Comparison of ENCODE assay signal across 1 cellular context in the genomic region with DNA sequence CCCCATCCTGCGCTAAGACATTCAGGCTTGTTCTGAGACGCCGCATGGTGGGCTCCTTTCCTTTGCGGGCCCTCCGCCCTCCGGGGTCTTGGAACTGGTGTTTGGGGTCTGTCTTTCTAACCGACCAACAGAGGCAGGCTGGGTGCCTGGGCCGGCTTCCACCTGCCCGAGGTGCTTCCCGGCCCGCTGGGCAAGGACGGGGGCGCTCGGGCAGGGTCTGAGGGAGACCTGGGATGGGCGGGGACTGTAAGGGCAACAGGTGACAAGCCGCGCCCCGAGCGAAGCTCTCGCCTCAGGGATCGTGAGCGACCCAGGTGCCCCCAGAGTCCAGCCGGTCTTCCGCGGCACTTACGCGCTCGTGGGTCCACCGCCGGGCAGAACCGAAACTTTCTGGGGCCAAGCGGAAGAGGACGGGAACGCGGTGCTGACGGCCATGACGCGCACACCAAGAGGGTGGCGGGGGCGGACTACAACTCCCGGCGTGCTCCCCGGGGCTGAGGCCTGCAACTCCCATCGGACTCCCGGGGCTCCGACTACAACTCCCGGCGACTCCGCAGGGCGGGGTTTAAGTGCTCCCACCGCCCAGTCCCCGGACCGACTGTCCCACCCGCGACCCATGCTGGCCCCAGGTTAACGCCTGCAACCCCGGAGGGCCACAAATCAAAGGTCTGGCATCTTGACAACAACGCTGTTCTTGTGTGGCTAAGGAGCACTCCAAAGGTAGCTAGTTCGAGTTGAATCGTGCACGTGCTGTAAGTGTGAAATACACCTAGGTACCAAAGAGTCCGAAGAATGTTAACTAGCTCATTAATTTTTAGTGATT.
TF ChIP-seq lines count a peak whose summit lies in the region.

TSS of gene FYCO1 (minus strand) at position 455 of the 823 bp plus-strand sequence. CDS start 10,914 bp downstream, outside the sequence.

TF ChIP-seq in HEK293, 187 proteins besides CTCF, POLR2A, EP300 and RAD21 (continued from another document and continues in another):
- TF ChIP-seq REST (tag by site-specific recombination; IDR thresholded peaks at IDR 0.05) (0 out of 2 replicates have a peak, but pooled peaks have one; percentile 14), ZBTB17 (tag by site-specific recombination; IDR thresholded peaks at IDR 0.05) (peak; percentile 89), ZNF423 (tag by site-specific recombination; IDR thresholded peaks at IDR 0.05) (peak; percentile 21; the same call in 1 of the 2 replicates), IKZF3 (tag by site-specific recombination; IDR thresholded peaks at IDR 0.05) (no peak), ZSCAN23 (tag by site-specific recombination; IDR thresholded peaks at IDR 0.05) (no peak), ZNF341 (tag by site-specific recombination; IDR thresholded peaks at IDR 0.05; ENCODE audit: low read depth) (no peak), OVOL3 (tag by site-specific recombination; IDR thresholded peaks at IDR 0.05) (no peak), ZNF530 (tag by site-specific recombination; IDR thresholded peaks at IDR 0.05; ENCODE audit: low read depth) (no peak), ZNF777 (tag by site-specific recombination; IDR thresholded peaks at IDR 0.05; ENCODE audit: borderline replicate concordance) (no peak), ZNF843 (tag by site-specific recombination; IDR thresholded peaks at IDR 0.05) (no peak), ZNF362 (tag by site-specific recombination; IDR thresholded peaks at IDR 0.05) (no peak), TSHZ1 (tag by site-specific recombination; IDR thresholded peaks at IDR 0.05; ENCODE audit: borderline replicate concordance) (no peak), ZBTB11 (tag by site-specific recombination; conservative IDR thresholded peaks at IDR 0.05; ENCODE audit: low read depth) (peak; percentile 79; the same call in 1 of the 2 replicates), SP3 (tag by site-specific recombination; IDR thresholded peaks at IDR 0.05) (peak; percentile 87), ZBTB8A (tag by site-specific recombination; IDR thresholded peaks at IDR 0.05) (0 out of 2 replicates have a peak, but pooled peaks have one; percentile 27), ZNF473 (tag by site-specific recombination; IDR thresholded peaks at IDR 0.05) (no peak), ZNF391 (tag by site-specific recombination; IDR thresholded peaks at IDR 0.05; ENCODE audit: borderline replicate concordance, low read depth) (no peak), KLF10 (tag by site-specific recombination; IDR thresholded peaks at IDR 0.05) (no peak), ZBTB44 (tag by site-specific recombination; IDR thresholded peaks at IDR 0.05) (0 out of 2 replicates have a peak, but pooled peaks have one; percentile 32), PRDM2 (tag by site-specific recombination; IDR thresholded peaks at IDR 0.05; ENCODE audit: borderline replicate concordance) (no peak), MEIS1 (CRISPR knock-in tag; IDR thresholded peaks at IDR 0.05; ENCODE audit: borderline replicate concordance) (no peak), ZNF785 (tag by site-specific recombination; IDR thresholded peaks at IDR 0.05) (no peak), ZNF239 (tag by site-specific recombination; IDR thresholded peaks at IDR 0.05) (no peak), KLF8 (tag by site-specific recombination; IDR thresholded peaks at IDR 0.05) (peak; percentile 93)
- TF ChIP-seq, protein P1, sequence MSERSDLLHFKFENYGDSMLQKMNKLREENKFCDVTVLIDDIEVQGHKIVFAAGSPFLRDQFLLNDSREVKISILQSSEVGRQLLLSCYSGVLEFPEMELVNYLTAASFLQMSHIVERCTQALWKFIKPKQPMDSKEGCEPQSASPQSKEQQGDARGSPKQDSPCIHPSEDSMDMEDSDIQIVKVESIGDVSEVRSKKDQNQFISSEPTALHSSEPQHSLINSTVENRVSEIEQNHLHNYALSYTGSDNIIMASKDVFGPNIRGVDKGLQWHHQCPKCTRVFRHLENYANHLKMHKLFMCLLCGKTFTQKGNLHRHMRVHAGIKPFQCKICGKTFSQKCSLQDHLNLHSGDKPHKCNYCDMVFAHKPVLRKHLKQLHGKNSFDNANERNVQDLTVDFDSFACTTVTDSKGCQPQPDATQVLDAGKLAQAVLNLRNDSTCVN (tag by site-specific recombination; optimal IDR thresholded peaks at IDR 0.05), result peak; percentile 77
